In the genomic region with DNA sequence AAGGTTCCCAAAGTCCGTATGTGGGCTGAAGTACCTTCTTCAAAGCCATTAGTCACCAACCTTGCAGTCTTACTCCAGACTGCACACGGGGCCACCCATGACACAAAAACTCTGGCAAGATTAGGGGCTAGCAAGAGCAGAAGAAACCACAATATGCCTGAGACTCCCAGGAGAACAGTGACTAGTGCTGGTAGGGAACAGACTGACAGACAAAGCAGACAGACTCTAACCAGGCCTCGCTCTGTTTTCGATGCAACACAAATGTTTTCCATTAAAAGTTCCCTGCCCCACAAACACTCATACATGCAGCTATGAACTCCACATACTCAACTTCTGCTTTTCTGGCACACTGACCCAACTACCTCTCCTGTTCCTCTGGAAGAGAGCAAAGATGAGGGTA, we compare ENCODE assay signal across 9 cellular contexts.
DNase-seq lines count a peak whose midpoint lies in the region; ATAC-seq and TF ChIP-seq lines count a peak whose summit lies in the region.
"Had no signal": no experiment of that assay in that cellular context is flagged by ENCODE, and none has a peak within 500 bp of the region (broad histone marks: within the 10 kb centered on the region; RNA-seq: fewer than 3 reads in every experiment).

No MANE protein-coding gene starts in this region.

- H3K36me3 ChIP-seq in body of pancreas (replicated peaks in 1 of 2; ENCODE audit: insufficient read depth in 1 of 2, low read depth in 2 of 2) (no peaks in the 10 kb centered on the region), lower lobe of right lung (peaks cover 13% of the 10 kb centered on the region), aorta (ENCODE audit: control insufficient read depth in 1 of 2, insufficient read depth in 2 of 2, low read length in 1 of 2) (peaks cover 0 to 2% of the 10 kb centered on the region in 2 donors)

- H3K27ac ChIP-seq in body of pancreas (peak overlapping the region in 1 of 4 donors; percentile 16), lower lobe of right lung (no peak overlapping the region), aorta (ENCODE audit: low read depth in 1 of 2, low read length in 2 of 2) (no peak overlapping the region), substantia nigra (ENCODE audit: low read depth, low read length, poor library complexity, severe bottlenecking) (no peak overlapping the region)

- intact Hi-C loops in Right ventricle myocardium inferior (cut with DNase I) (no loop called here), cardiac septum (cut with DNase I) (no loop called here), body of pancreas (cut with DNase I) (no loop called here), lower lobe of right lung (cut with DNase I) (no loop called here), aorta (cut with DNase I) (no loop called here)

- DNase-seq in Right ventricle myocardium inferior (ENCODE audit: missing footprints) = no peak
- DNase-seq in cardiac septum (ENCODE audit: low spot score) = no peak
- DNase-seq in body of pancreas = peak in 1 of 4 donors; percentile 52
- no peak for DNase-seq in lower lobe of right lung
- no peak for DNase-seq in aorta
- DNase-seq in substantia nigra (lab: John Stamatoyannopoulos, UW) = no peak
- no peak for DNase-seq in DMS 273 treated with DMSO at 0.1 percent for 48 hours (lab: John Stamatoyannopoulos, UW)
- DNase-seq: activated CD4-positive, alpha-beta T cell treated with anti-CD3 and anti-CD28 coated beads for 4 hours had no signal

- H3K4me1 ChIP-seq in body of pancreas = no peaks in the 10 kb centered on the region
- peaks cover 25% of the 10 kb centered on the region for H3K4me1 ChIP-seq in lower lobe of right lung
- no peaks in the 10 kb centered on the region for H3K4me1 ChIP-seq in aorta (ENCODE audit: control insufficient read depth in 1 of 2, insufficient read depth in 2 of 2, low read length in 2 of 2)

- no peak for TF ChIP-seq POLR2A in body of pancreas (IDR thresholded peaks at IDR 0.05)

- ATAC-seq in Right ventricle myocardium inferior (peak; percentile 41), body of pancreas (peak; percentile 40), lower lobe of right lung (peak; percentile 62), aorta (ENCODE audit: low FRiP score) (peak; percentile 41), GM18502 (IDR thresholded peaks at IDR 0.05; ENCODE audit: poor library complexity, unreplicated experiment) (no peak)

- H3K27me3 ChIP-seq in body of pancreas (no peaks in the 10 kb centered on the region), lower lobe of right lung (ENCODE audit: low read depth) (no peaks in the 10 kb centered on the region), aorta (ENCODE audit: control insufficient read depth in 1 of 2, insufficient read depth in 2 of 2, low read length in 1 of 2) (no peaks in the 10 kb centered on the region)

- WGBS in body of pancreas, 2 donors = 72 to 81% methylated on average over 4 of the region's 4 CpGs
- WGBS in aorta, 2 donors = 38 to 39% methylated on average over 4 of the region's 4 CpGs

- TF ChIP-seq CTCF in body of pancreas (IDR thresholded peaks at IDR 0.05) (no peak), lower lobe of right lung (IDR thresholded peaks at IDR 0.05) (no peak)

- H3K9me3 ChIP-seq in body of pancreas (no peaks in the 10 kb centered on the region), lower lobe of right lung (no peaks in the 10 kb centered on the region), aorta (ENCODE audit: control insufficient read depth, low read length) (no peaks in the 10 kb centered on the region)

- no peak overlapping the region for H3K4me3 ChIP-seq in body of pancreas
- H3K4me3 ChIP-seq in lower lobe of right lung = no peak overlapping the region
- no peak overlapping the region for H3K4me3 ChIP-seq in aorta (ENCODE audit: low read length in 2 of 2)
